16 cellular contexts compared by ENCODE assay signal in the genomic region with DNA sequence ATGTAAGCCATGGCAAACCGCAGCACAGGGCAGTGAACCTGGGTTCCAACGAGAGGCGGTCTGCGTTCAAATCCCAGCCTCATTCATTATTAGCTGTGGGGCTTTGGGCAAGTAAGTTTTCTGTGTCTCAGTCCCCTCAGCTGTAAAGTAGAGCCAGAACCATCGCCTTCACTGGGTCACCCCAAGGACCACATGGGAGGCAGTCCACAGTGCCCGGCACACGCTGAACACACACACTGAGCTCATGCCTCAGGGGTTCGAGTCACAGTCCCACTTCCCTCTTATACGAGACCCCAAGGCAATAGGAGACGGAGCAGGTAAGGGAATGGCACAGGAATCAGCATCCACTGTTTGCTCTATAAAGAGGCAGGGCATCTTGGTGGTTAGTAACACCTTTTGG. TPM values are rescaled to one million over a fixed set of nuclear protein-coding genes. Genes with fewer than 3 reads are reported as not detected.
"Had no signal": no experiment of that assay in that cellular context is flagged by ENCODE, and none has a peak within 500 bp of the region (broad histone marks: within the 10 kb centered on the region; RNA-seq: fewer than 3 reads in every experiment).

No MANE protein-coding gene starts in this region.

- H3K27ac ChIP-seq: heart right ventricle, left ventricle myocardium inferior, SJSA1, tibial nerve had no signal

- H3K4me3 ChIP-seq: heart right ventricle, left ventricle myocardium inferior, SJSA1, tibial nerve had no signal

- H3K27ac Mint-ChIP-seq: activated CD4-positive, alpha-beta memory T cell treated with anti-CD3 and anti-CD28 coated beads for 36 hours; activated naive CD8-positive, alpha-beta T cell treated with anti-CD3 and anti-CD28 coated beads for 36 hours had no signal

- DNase-seq: activated CD4-positive, alpha-beta memory T cell treated with anti-CD3 and anti-CD28 coated beads for 36 hours; activated gamma-delta T cell treated with Interleukin-2 at 50 U/mL for 16 hours; activated naive CD8-positive, alpha-beta T cell treated with anti-CD3 and anti-CD28 coated beads for 36 hours; activated T-cell treated with anti-CD3 and anti-CD28 coated beads, Interleukin-2, amount 50 U/mL, for 4 hours; anterior cingulate cortex; effector CD4-positive, alpha-beta T cell; foreskin melanocyte; heart right ventricle; islet precursor cell; left ventricle myocardium inferior; naive B cell had no signal

- H3K4me1 ChIP-seq: heart right ventricle, left ventricle myocardium inferior, SJSA1, tibial nerve had no signal

- H3K9me3 Mint-ChIP-seq: activated CD4-positive, alpha-beta memory T cell treated with anti-CD3 and anti-CD28 coated beads for 36 hours; activated naive CD8-positive, alpha-beta T cell treated with anti-CD3 and anti-CD28 coated beads for 36 hours; activated T-cell treated with anti-CD3 and anti-CD28 coated beads, Interleukin-2, amount 50 U/mL, for 4 hours; naive B cell had no signal

- H3K36me3 ChIP-seq: heart right ventricle, left ventricle myocardium inferior, SJSA1, tibial nerve had no signal

- H3K4me1 Mint-ChIP-seq: activated naive CD8-positive, alpha-beta T cell treated with anti-CD3 and anti-CD28 coated beads for 36 hours had no signal

- H3K4me3 Mint-ChIP-seq: activated CD4-positive, alpha-beta memory T cell treated with anti-CD3 and anti-CD28 coated beads for 36 hours; activated naive CD8-positive, alpha-beta T cell treated with anti-CD3 and anti-CD28 coated beads for 36 hours; activated T-cell treated with anti-CD3 and anti-CD28 coated beads, Interleukin-2, amount 50 U/mL, for 4 hours had no signal

- H3K9me3 ChIP-seq: heart right ventricle, left ventricle myocardium inferior, SJSA1, tibial nerve had no signal

- H3K27me3 Mint-ChIP-seq: activated naive CD8-positive, alpha-beta T cell treated with anti-CD3 and anti-CD28 coated beads for 36 hours had no signal

- H3K36me3 Mint-ChIP-seq: activated CD4-positive, alpha-beta memory T cell treated with anti-CD3 and anti-CD28 coated beads for 36 hours; activated naive CD8-positive, alpha-beta T cell treated with anti-CD3 and anti-CD28 coated beads for 36 hours; naive B cell had no signal

RNA-seq across cellular contexts. Expression of a gene that starts 19.1 kb away (rescaled TPM):
- total RNA-seq: activated CD4-positive, alpha-beta memory T cell treated with anti-CD3 and anti-CD28 coated beads for 36 hours; activated naive CD8-positive, alpha-beta T cell treated with anti-CD3 and anti-CD28 coated beads for 36 hours; bronchial epithelial cell; heart right ventricle; left ventricle myocardium inferior; mesenteric fat pad; omental fat pad; SJSA1; tibial nerve had no signal
- polyA plus RNA-seq: heart right ventricle had no signal
